In the genomic region with DNA sequence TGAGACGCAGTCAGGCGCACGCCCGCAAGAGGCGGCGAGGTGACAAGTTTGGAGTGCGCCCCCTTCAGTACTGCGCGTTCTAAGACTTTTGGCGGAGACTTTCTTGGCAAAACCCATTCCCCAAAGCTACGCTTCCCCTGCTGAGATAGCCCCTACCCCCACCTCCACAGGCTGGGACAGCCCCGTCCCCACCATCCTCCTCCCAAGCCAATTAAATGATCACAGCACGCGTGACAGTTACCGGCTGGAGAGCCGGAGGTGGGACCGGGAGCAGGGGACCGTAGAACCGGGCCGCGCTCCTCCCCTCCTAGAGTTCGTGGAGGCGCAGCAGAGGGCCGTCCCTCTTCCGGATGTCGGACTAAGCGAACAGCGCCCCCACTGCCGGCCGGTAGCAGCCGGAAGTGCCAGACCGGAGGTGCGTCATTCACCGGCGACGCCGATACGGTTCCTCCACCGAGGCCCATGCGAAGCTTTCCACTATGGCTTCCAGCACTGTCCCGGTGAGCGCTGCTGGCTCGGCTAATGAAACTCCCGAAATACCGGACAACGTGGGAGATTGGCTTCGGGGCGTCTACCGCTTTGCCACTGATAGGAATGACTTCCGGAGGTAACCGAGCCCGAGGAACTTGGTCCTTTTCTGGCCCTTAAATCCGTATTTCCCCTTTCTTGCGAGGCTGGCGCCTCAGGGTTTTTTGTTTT, we compare ENCODE assay signal across 8 cellular contexts. TPM values are rescaled to one million over a fixed set of nuclear protein-coding genes. Genes with fewer than 3 reads are reported as not detected.
A peak's percentile ranks its signal among the peaks of the same experiment; 100 is the strongest.
DNase-seq lines count a peak whose midpoint lies in the region; ATAC-seq, FAIRE-seq and TF ChIP-seq lines count a peak whose summit lies in the region.

A gene (plus strand): TSS at position 476 of the 699 bp plus-strand sequence. CDS start 4 bp downstream, at position 480.

- CTCF ChIA-PET in activated CD4-positive, alpha-beta T cell treated with anti-CD3 and anti-CD28 coated beads, Interleukin-2, amount 10 ng/mL, durations not matched to agents 7 days and 5 days (lab: Charles Lee) = interaction anchor here (0.6 to 7.7 kb wide), 59 partner anchors 8 to 770 kb away, joined by 3 to 192 read pairs (median 4); a partner anchor contains a TSS
- CTCF ChIA-PET in HepG2 (lab: Yijun Ruan, JAX; ENCODE audit: low intra/inter-chr PET ratio, low total read pairs) = interaction anchor here (1.0 to 3.1 kb wide), 5 partner anchors 52 to 420 kb away, joined by 5 to 29 read pairs (median 17); a partner anchor contains a TSS

- DNase-seq in NCI-H526 treated with DMSO at 0.1 percent for 48 hours (lab: John Stamatoyannopoulos, UW) (peak; percentile 82), cortex of kidney (lab: John Stamatoyannopoulos, UW) (peak; percentile 53), HepG2 (ENCODE audit: low spot score) (peak; percentile 92)
- DNase-seq in activated CD4-positive, alpha-beta T cell treated with anti-CD3 and anti-CD28 coated beads, Interleukin-2, amount 10 ng/mL, durations not matched to agents 7 days and 5 days = peak; percentile 95
- DNase-seq in stimulated activated CD4-positive, alpha-beta T cell treated with anti-CD3 and anti-CD28 coated beads, Interleukin-4, amount 100 ng/mL, for 1 hour = peak; percentile 96

- peak within 1 kb of the TSS; percentile 97 for H3K4me2 ChIP-seq in HepG2 (ENCODE audit: low read depth, low read length)

- TF ChIP-seq RAD21 in HepG2 (CRISPR knock-in tag; IDR thresholded peaks at IDR 0.05) = 0 out of 2 replicates have a peak, but pooled peaks have one; percentile 29

- H3K36me3 Mint-ChIP-seq in activated CD4-positive, alpha-beta T cell treated with anti-CD3 and anti-CD28 coated beads, Interleukin-2, amount 10 ng/mL, durations not matched to agents 7 days and 5 days (ENCODE audit: low read depth) = peaks cover 29% of the 10 kb centered on the region

- H3K36me3 ChIP-seq in HepG2 (replicated peaks in 1 of 2; ENCODE audit: control insufficient read depth in 1 of 2, insufficient read depth in 2 of 2, low read length in 2 of 2) = peaks cover 10 to 32% of the 10 kb centered on the region in 2 experiments

- ATAC-seq in GM19328 (IDR thresholded peaks at IDR 0.05; ENCODE audit: unreplicated experiment) (peak; percentile 78), HG03520 (IDR thresholded peaks at IDR 0.05; ENCODE audit: unreplicated experiment) (peak; percentile 69), HepG2 (peak; percentile 89)

- H4K20me1 ChIP-seq in HepG2 (ENCODE audit: insufficient read depth, low read length) = no peaks in the 10 kb centered on the region

- H3K4me1 ChIP-seq in HepG2 (ENCODE audit: insufficient read depth, low read length) = peaks cover 27% of the 10 kb centered on the region

- peaks cover 20% of the 10 kb centered on the region for H3K79me2 ChIP-seq in HepG2 (ENCODE audit: insufficient read depth, low read length)

- H2AFZ ChIP-seq in HepG2 (ENCODE audit: low read length) = peak within 1 kb of the TSS; percentile 33

- 1% methylated on average over 49 of the region's 55 CpGs for WGBS in HepG2 (ENCODE audit: low lambda C conversion rate)

- H3K9ac ChIP-seq in HepG2 (ENCODE audit: insufficient read depth, low read depth, low read length) = peak within 1 kb of the TSS; percentile 99

- H3K9me3 ChIP-seq in HepG2 (ENCODE audit: low read length) = no peaks in the 10 kb centered on the region

- H3K27ac Mint-ChIP-seq in activated CD4-positive, alpha-beta T cell treated with anti-CD3 and anti-CD28 coated beads, Interleukin-2, amount 10 ng/mL, durations not matched to agents 7 days and 5 days = peak within 1 kb of the TSS; percentile 98

- no TSS peak for BruUV-seq in HepG2 (replicated peaks; lab: Mats Ljungman, UMichigan)

- no peaks in the 10 kb centered on the region for H3K9me3 Mint-ChIP-seq in activated CD4-positive, alpha-beta T cell treated with anti-CD3 and anti-CD28 coated beads, Interleukin-2, amount 10 ng/mL, durations not matched to agents 7 days and 5 days

- peak; percentile 90 for TF ChIP-seq CTCF in C4-2B (conservative IDR thresholded peaks at IDR 0.05)
- TF ChIP-seq CTCF in HepG2 (CRISPR knock-in tag; IDR thresholded peaks at IDR 0.05) = peak; percentile 92

- no peaks in the 10 kb centered on the region; a peak in 2 of 5 replicates for H3K27me3 ChIP-seq in HepG2 (ENCODE audit: control insufficient read depth in 1 of 2, insufficient read depth in 2 of 2, low read length in 2 of 2)

- intact Hi-C loops in HepG2 (cut with micrococcal nuclease; ENCODE audit: unreplicated experiment) = loop anchor here (1.0 to 5.0 kb wide), 4 partner anchors 133 to 420 kb away; a partner anchor contains a TSS

- peak in 1 of 2 experiments; percentile 98; a peak in 2 of 4 replicates for TF ChIP-seq POLR2A in HepG2 (IDR thresholded peaks at IDR 0.05; ENCODE audit: insufficient read depth in 1 of 2, low read depth in 2 of 2, low read length in 2 of 2)

- peak within 1 kb of the TSS; percentile 97 for H3K4me3 Mint-ChIP-seq in activated CD4-positive, alpha-beta T cell treated with anti-CD3 and anti-CD28 coated beads, Interleukin-2, amount 10 ng/mL, durations not matched to agents 7 days and 5 days

- in situ Hi-C loops in HepG2 (cut with HindIII; ENCODE audit: extremely low pct_ligation_motif_present, low pct_unique_long_range_greater_than_20kb) = loop anchor here (5.0 to 25.0 kb wide), 3 partner anchors 135 to 425 kb away; a partner anchor contains a TSS

- H3K27ac ChIP-seq in C4-2B (peak within 1 kb of the TSS; percentile 92), HepG2 (ENCODE audit: extremely low read length, insufficient read depth, low read length) (peak within 1 kb of the TSS; percentile 94)

- peaks cover 10% of the 10 kb centered on the region for H3K4me1 Mint-ChIP-seq in activated CD4-positive, alpha-beta T cell treated with anti-CD3 and anti-CD28 coated beads, Interleukin-2, amount 10 ng/mL, durations not matched to agents 7 days and 5 days

- POLR2A ChIA-PET in activated CD4-positive, alpha-beta T cell treated with anti-CD3 and anti-CD28 coated beads, Interleukin-2, amount 10 ng/mL, durations not matched to agents 7 days and 5 days (lab: Charles Lee) = interaction anchor here (1.0 kb wide), 1 partner anchor 259 kb away, joined by 3 read pairs; no protein-coding TSS in a partner anchor
- POLR2A ChIA-PET in HepG2 (lab: Yijun Ruan, JAX) = interaction anchor here (0.7 to 3.5 kb wide), 21 partner anchors 8 to 1092 kb away, joined by 3 to 60 read pairs (median 5); a partner anchor contains a TSS

- peaks cover 1% of the 10 kb centered on the region for H3K27me3 Mint-ChIP-seq in activated CD4-positive, alpha-beta T cell treated with anti-CD3 and anti-CD28 coated beads, Interleukin-2, amount 10 ng/mL, durations not matched to agents 7 days and 5 days

- TF ChIP-seq EP300 in HepG2 (IDR thresholded peaks at IDR 0.05; ENCODE audit: low read depth in 2 of 2, low read length in 2 of 2) (no peak; a peak in 1 of 4 replicates), HepG2 (CRISPR knock-in tag; IDR thresholded peaks at IDR 0.05; ENCODE audit: borderline replicate concordance) (no peak)

- H3K4me3 ChIP-seq in HepG2 (replicated peaks in 1 of 3; ENCODE audit: insufficient read depth in 1 of 3, low read depth in 2 of 3, low read length in 3 of 3) = peak within 1 kb of the TSS; percentile 65 to 99 (median 99)

- FAIRE-seq in HepG2 (lab: Jason Lieb, UNC) = peak; percentile 92

TF ChIP-seq in HepG2, 621 proteins besides CTCF, POLR2A, EP300 and RAD21 (continues in another document):
- peak; percentile 98 for TF ChIP-seq ELF4 (CRISPR knock-in tag; IDR thresholded peaks at IDR 0.05; ENCODE audit: borderline replicate concordance)
- TF ChIP-seq, protein P1, sequence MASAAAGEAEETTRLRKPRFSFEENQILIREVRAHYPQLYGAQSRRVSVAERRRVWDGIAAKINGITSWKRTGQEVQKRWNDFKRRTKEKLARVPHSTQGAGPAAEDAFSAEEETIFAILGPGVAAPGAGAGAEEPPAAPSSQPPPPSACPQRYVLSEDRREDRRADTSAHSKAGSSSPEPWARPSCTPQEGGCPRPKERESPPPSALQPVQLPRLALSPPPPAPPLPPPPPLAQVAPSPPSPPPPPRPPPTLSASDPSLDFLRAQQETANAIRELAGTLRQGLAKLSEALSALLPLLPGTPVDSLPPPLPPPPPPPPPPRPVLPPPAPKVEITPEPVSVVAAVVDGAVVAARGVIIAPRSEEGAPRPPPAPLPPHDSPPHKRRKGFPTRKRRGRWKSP (CRISPR knock-in tag; IDR thresholded peaks at IDR 0.05) = peak; percentile 86

RNA-seq across cellular contexts. Expression of the gene that starts here (rescaled TPM):
- 100 to 1,000 TPM; 167 to 202 TPM for total RNA-seq in activated CD4-positive, alpha-beta T cell treated with anti-CD3 and anti-CD28 coated beads, Interleukin-2, amount 10 ng/mL, durations not matched to agents 7 days and 5 days
- 321 and 480 TPM in 2 replicates for total RNA-seq in HepG2 (2016; rRNA removed; fragmentation: Illumina TruSeq; extraction: Trizol)
- 182 and 204 TPM in 2 replicates for total RNA-seq in HepG2 (2016; cell fraction: cytosol; rRNA removed; fragmentation: Illumina TruSeq; extraction: Trizol; ENCODE audit: low read depth)
- total RNA-seq in HepG2 (2016; cell fraction: insoluble cytoplasmic fraction; rRNA removed; fragmentation: Illumina TruSeq; extraction: Trizol) = 330 and 503 TPM in 2 replicates
- total RNA-seq in HepG2 (2016; cell fraction: membrane; rRNA removed; fragmentation: Illumina TruSeq; extraction: Trizol) = 320 and 325 TPM in 2 replicates
- total RNA-seq in HepG2 (2016; cell fraction: nucleus; rRNA removed; fragmentation: Illumina TruSeq; extraction: Trizol) = 122 and 129 TPM in 2 replicates
- polyA plus RNA-seq in HepG2 (2011; rRNA removed) = 253 and 320 TPM in 2 replicates
- 433 and 522 TPM in 2 replicates for polyA plus RNA-seq in HepG2 (2011; cell fraction: cytosol; rRNA removed)
- 91.8 and 123 TPM in 2 replicates for polyA plus RNA-seq in HepG2 (2011; cell fraction: nucleus; rRNA removed)
- polyA plus RNA-seq in HepG2 (2012) = 249 and 333 TPM in 2 replicates
- polyA plus RNA-seq in HepG2 (2016; cell fraction: cytosol; fragmentation: Illumina TruSeq; extraction: Trizol; ENCODE audit: low read depth) = 294 and 323 TPM in 2 replicates
- 735 and 804 TPM in 2 replicates for polyA plus RNA-seq in HepG2 (2016; cell fraction: insoluble cytoplasmic fraction; fragmentation: Illumina TruSeq; extraction: Trizol; ENCODE audit: low read depth)
- polyA plus RNA-seq in HepG2 (2016; cell fraction: membrane; fragmentation: Illumina TruSeq; extraction: Trizol; ENCODE audit: low read depth) = 428 and 438 TPM in 2 replicates
- polyA plus RNA-seq in HepG2 (2016; cell fraction: nucleus; fragmentation: Illumina TruSeq; extraction: Trizol; ENCODE audit: insufficient read depth, low read depth) = 298 and 310 TPM in 2 replicates
- polyA minus RNA-seq in HepG2 (2011; rRNA and poly(A)+ RNA removed; ENCODE audit: low replicate concordance) = 74.4 and 157 TPM in 2 replicates
- 41.7 and 56.4 TPM in 2 replicates for polyA minus RNA-seq in HepG2 (2011; cell fraction: cytosol; rRNA and poly(A)+ RNA removed)
- 32.9 and 43.8 TPM in 2 replicates for polyA minus RNA-seq in HepG2 (2011; cell fraction: nucleus; rRNA and poly(A)+ RNA removed)

Comparison
In these comparisons a context has a peak if more than half of its experiments do, and no peak if none do; other contexts are left out.
1. Peak in every context shown above with its lines: DNase-seq, ATAC-seq, H3K4me3 ChIP-seq and H3K27ac ChIP-seq.